In the genomic region with DNA sequence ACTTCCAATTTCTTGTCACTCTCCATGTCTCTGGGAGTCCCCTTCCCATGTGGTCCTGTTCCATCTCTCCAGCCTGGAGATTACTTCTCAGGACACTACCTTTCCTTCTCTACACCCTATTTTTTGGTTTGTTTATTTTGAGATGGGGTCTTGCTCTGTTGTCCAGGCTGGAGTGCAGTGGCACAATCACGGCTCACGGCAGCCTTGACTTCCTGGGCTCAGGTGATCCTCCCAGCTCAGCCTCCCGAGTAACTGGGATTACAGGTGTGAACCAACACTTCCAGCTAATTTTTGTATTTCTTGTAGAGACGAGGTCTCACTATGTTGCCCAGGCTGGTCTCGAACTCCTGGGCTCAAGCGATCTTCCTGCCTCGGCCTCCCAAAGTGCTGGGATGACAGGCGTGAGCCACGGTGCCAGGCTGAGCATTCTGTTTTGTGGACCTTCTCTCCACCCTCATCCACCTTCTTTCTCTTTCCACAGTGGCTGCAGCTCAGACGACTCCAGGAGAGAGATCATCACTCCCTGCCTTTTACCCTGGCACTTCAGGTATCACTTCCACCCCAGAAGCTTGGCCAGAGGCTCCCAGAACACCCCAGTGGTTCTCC, we compare ENCODE assay signal across 8 cellular contexts. TPM values are rescaled to one million over a fixed set of nuclear protein-coding genes. Genes with fewer than 3 reads are reported as not detected.
DNase-seq lines count a peak whose midpoint lies in the region; ATAC-seq, FAIRE-seq and TF ChIP-seq lines count a peak whose summit lies in the region.

No MANE protein-coding gene starts in this region.

- H2BK15ac ChIP-seq in mesendoderm (replicated peaks; ENCODE audit: low read depth) = no peak overlapping the region

- no peak for FAIRE-seq in GM12878 (lab: Jason Lieb, UNC)
- FAIRE-seq in pancreas (lab: Jason Lieb, UNC) = no peak

- CTCF ChIA-PET in HEK293 (lab: Yijun Ruan, JAX) = no interaction called here
- CTCF ChIA-PET in GM12878 (lab: Yijun Ruan, JAX) = interaction anchor here (3.1 kb wide), 1 partner anchor 27 kb away, joined by 13 read pairs; no protein-coding TSS in a partner anchor

- in situ Hi-C loops in GM12878 (cut with MboI) = loop anchor here (10.0 kb wide), 1 partner anchor 568 kb away; no protein-coding TSS in a partner anchor

- TF ChIP-seq RAD21 in GM12878 (IDR thresholded peaks at IDR 0.05; ENCODE audit: insufficient read depth, low read depth, low read length) = no peak

- H3K4me2 ChIP-seq in GM12878 (ENCODE audit: control insufficient read depth, insufficient read depth) = peak overlapping the region; percentile 98
- peak overlapping the region; percentile 78 for H3K4me2 ChIP-seq in mesendoderm (ENCODE audit: low read length)

- no peak overlapping the region for H3K4ac ChIP-seq in mesendoderm (ENCODE audit: low read depth, low read length)

- no peak for TF ChIP-seq EP300 in GM12878 (IDR thresholded peaks at IDR 0.05; ENCODE audit: borderline replicate concordance in 1 of 2, control insufficient read depth in 1 of 2, low read depth in 2 of 2, low read length in 2 of 2)

- no peak overlapping the region for H2AFZ ChIP-seq in GM12878 (ENCODE audit: control insufficient read depth, low read depth, low read length)

- H3K9ac ChIP-seq in GM12878 (ENCODE audit: control insufficient read depth, insufficient read depth, low read length) = peak overlapping the region; percentile 82
- H3K9ac ChIP-seq in mesendoderm (ENCODE audit: low read length) = peak overlapping the region; percentile 68

- no peaks in the 10 kb centered on the region for H4K20me1 ChIP-seq in GM12878 (ENCODE audit: control insufficient read depth, insufficient read depth)

- H3K79me2 ChIP-seq in GM12878 (ENCODE audit: control insufficient read depth, insufficient read depth, low read length) (peaks cover 28% of the 10 kb centered on the region), mesendoderm (ENCODE audit: control insufficient read depth, insufficient read depth, low read length) (peaks cover 2% of the 10 kb centered on the region)

- H3K27ac ChIP-seq in 22Rv1 (0 out of 2 replicates have a peak overlapping the region, but pooled peaks have one; percentile 20), HEK293 (ENCODE audit: extremely low read depth, low read depth, low read length) (peak overlapping the region; percentile 21; the same call in 1 of the 2 replicates), GM12878 (ENCODE audit: control insufficient read depth, insufficient read depth) (peak overlapping the region; percentile 96), mesendoderm (ENCODE audit: low read depth, low read length) (no peak overlapping the region), pancreas (peak overlapping the region in 2 of 4 donors; percentile 55 to 79)

- H3K18ac ChIP-seq in mesendoderm (ENCODE audit: low read length) = no peak overlapping the region

- BruUV-seq in GM12878 (replicated peaks; lab: Mats Ljungman, UMichigan) = no TSS peak

- WGBS in GM12878 (ENCODE audit: insufficient coverage, insufficient replicate concordance, low lambda C conversion rate, missing lambda C conversion rate) = 48% methylated on average over 10 of the region's 10 CpGs
- WGBS in mesendoderm (ENCODE audit: extremely low coverage, insufficient coverage, low lambda C conversion rate) = no CpG with 5 or more reads among the region's 10 CpGs
- WGBS in pancreas, 2 donors = 59 to 73% methylated on average over 10 of the region's 10 CpGs

- H2BK5ac ChIP-seq in mesendoderm (ENCODE audit: low read length) = no peak overlapping the region

- no peak overlapping the region for H4K5ac ChIP-seq in mesendoderm (ENCODE audit: low read length)

- intact Hi-C loops in GM12878 (cut with micrococcal nuclease; ENCODE audit: unreplicated experiment) (loop anchor here (5.0 kb wide), 1 partner anchor 191 kb away; no protein-coding TSS in a partner anchor), pancreas (cut with DNase I) (no loop called here)

- H4K8ac ChIP-seq in mesendoderm (ENCODE audit: low read depth, low read length) = no peak overlapping the region

- no peaks in the 10 kb centered on the region for H3K9me3 ChIP-seq in HEK293 (ENCODE audit: control insufficient read depth, insufficient read depth, low read depth, low read length)
- no peaks in the 10 kb centered on the region for H3K9me3 ChIP-seq in GM12878 (replicated peaks; ENCODE audit: control insufficient read depth, insufficient read depth, low read length)
- H3K9me3 ChIP-seq in pancreas = no peaks in the 10 kb centered on the region

- RAD21 ChIA-PET in GM12878 (lab: Charles Lee; ENCODE audit: unreplicated experiment) = interaction anchor here (0.9 to 4.9 kb wide), 3 partner anchors 21 to 191 kb away, joined by 4 to 37 read pairs (median 4); no protein-coding TSS in a partner anchor

- H3K36me3 ChIP-seq in HEK293 (ENCODE audit: control insufficient read depth in 2 of 2, insufficient read depth in 1 of 2, low read length in 2 of 2) (peaks cover 4 to 6% of the 10 kb centered on the region in 2 experiments), GM12878 (ENCODE audit: control insufficient read depth in 2 of 2, insufficient read depth in 2 of 2, low read length in 1 of 2) (no peaks in the 10 kb centered on the region), mesendoderm (ENCODE audit: control insufficient read depth, insufficient read depth, low read length) (no peaks in the 10 kb centered on the region), pancreas (no peaks in the 10 kb centered on the region)

- H3K56ac ChIP-seq in mesendoderm (ENCODE audit: low read length) = peak overlapping the region; percentile 89

- no peak overlapping the region for H2BK120ac ChIP-seq in mesendoderm (ENCODE audit: low read depth, low read length)

- no peak for TF ChIP-seq POLR2A in GM12878 (IDR thresholded peaks at IDR 0.05; ENCODE audit: low read depth, low read length)

- peaks cover 3% of the 10 kb centered on the region for H3K79me1 ChIP-seq in mesendoderm (ENCODE audit: low read length)

- H3K4me3 ChIP-seq in HEK293 (ENCODE audit: low read depth, low read length) (no peak overlapping the region), GM12878 (peak overlapping the region; percentile 96), mesendoderm (ENCODE audit: low read length) (no peak overlapping the region), pancreas (peak overlapping the region in 1 of 4 donors; percentile 31)

- DNase-seq in GM12878 (ENCODE audit: low read depth, low spot score) (no peak), mesendoderm (no peak), SK-N-DZ (ENCODE audit: low spot score) (no peak), pancreas (no peak), NCI-H187 treated with DMSO at 0.1 percent for 48 hours (lab: John Stamatoyannopoulos, UW) (no peak)
- DNase-seq in stimulated activated CD4-positive, alpha-beta T cell treated with anti-CD3 and anti-CD28 coated beads, Interleukin-4, amount 100 ng/mL, for 4 hours = no peak

- H3K27me3 ChIP-seq in GM12878 (replicated peaks in 1 of 2; ENCODE audit: control insufficient read depth in 2 of 2, insufficient read depth in 2 of 2, low read length in 1 of 2) = no peaks in the 10 kb centered on the region
- no peaks in the 10 kb centered on the region for H3K27me3 ChIP-seq in mesendoderm (ENCODE audit: insufficient read depth, low read length, poor library complexity)
- H3K27me3 ChIP-seq in pancreas = no peaks in the 10 kb centered on the region

- peak overlapping the region; percentile 58 for H2AK5ac ChIP-seq in mesendoderm (ENCODE audit: low read length)

- H3K4me1 ChIP-seq in HEK293 (ENCODE audit: control insufficient read depth, insufficient read depth, low read length) (peaks cover 14% of the 10 kb centered on the region), GM12878 (ENCODE audit: control insufficient read depth, insufficient read depth, low read length) (peaks cover 34% of the 10 kb centered on the region), mesendoderm (ENCODE audit: control insufficient read depth, low read depth, low read length) (peaks cover 9% of the 10 kb centered on the region), pancreas (peaks cover 0 to 6% (median 0%) of the 10 kb centered on the region in 3 donors)

- no peak for ATAC-seq in GM12878
- no peak for ATAC-seq in pancreas

- SMC1A ChIA-PET in GM12878 (lab: Charles Lee; ENCODE audit: uncharacterized antibody, unreplicated experiment) = interaction anchor here (0.7 to 2.2 kb wide), 6 partner anchors 9 to 201 kb away, joined by 3 to 8 read pairs (median 4); no protein-coding TSS in a partner anchor

- TF ChIP-seq CTCF in 22Rv1 (IDR thresholded peaks at IDR 0.05) (no peak), HEK293 (tag by site-specific recombination; IDR thresholded peaks at IDR 0.05) (no peak), GM12878 (IDR thresholded peaks at IDR 0.05 in 2 of 3, conservative IDR thresholded peaks at IDR 0.05 in 1 of 3; ENCODE audit: control insufficient read depth in 2 of 3, extremely low read depth in 1 of 3, insufficient read depth in 1 of 3, low read depth in 3 of 3, low read length in 3 of 3) (no peak), pancreas (IDR thresholded peaks at IDR 0.05) (no peak)

- POLR2A ChIA-PET in HEK293 (lab: Yijun Ruan, JAX) = interaction anchor here (0.8 kb wide), 1 partner anchor 155 kb away, joined by 3 read pairs; the partner anchor contains the start of gene LIN37
- POLR2A ChIA-PET in GM12878 (lab: Charles Lee) = interaction anchor here (0.5 to 2.4 kb wide), 7 partner anchors 10 to 208 kb away, joined by 3 to 22 read pairs (median 4); partner anchors contain the start of gene LIN37

- H3K23ac ChIP-seq in mesendoderm (ENCODE audit: low read length) = no peak overlapping the region

RNA-seq across cellular contexts. Expression of gene HCST, which starts 0.6 kb away (rescaled TPM):
- 2.4 and 3.4 TPM in 2 replicates for total RNA-seq in GM12878 (2013; cell fraction: nucleolus; rRNA removed)
- total RNA-seq in GM12878 (2014; rRNA removed) (27.3 and 33.3 TPM in 2 replicates), GM12878 (2014; rRNA removed; fragmentation: Illumina TruSeq; extraction: Trizol) (25.5 and 26.1 TPM in 2 replicates), GM12878 (2021) (28.6 and 30.7 TPM in 2 replicates), pancreas (1 to 10 TPM in 4 of 6 donors, under 1 TPM in 2; 0.46 to 7.4 (median 1.7) TPM)
- polyA plus RNA-seq in GM12878 (2011; ENCODE audit: low read depth) = 203 TPM
- polyA plus RNA-seq in GM12878 (2011; rRNA removed) (9.8 and 13.3 TPM in 2 replicates), GM12878 (2014; fragmentation: Illumina TruSeq; extraction: Trizol) (3.0 and 7.5 TPM in 2 replicates), GM12878 (2014; fragmentation: Nextera tagmentation; extraction: Ambion mirVana) (10 to 100 TPM; 34.0 to 40.4 TPM), GM12878 (2014; rRNA removed) (79.6 and 82.0 TPM in 2 replicates), GM12878 (2016; fragmentation: Nextera tagmentation; extraction: Ambion mirVana) (10 to 100 TPM; 41.9 to 48.2 TPM), pancreas (10 to 100 TPM in 1 of 2 donors, 1 to 10 TPM in 1; 2.3 to 10.2 TPM)
- polyA plus RNA-seq in GM12878 (2011; cell fraction: cytosol; rRNA removed) = 33.0 and 45.1 TPM in 2 replicates
- 9.7 and 15.3 TPM in 2 replicates for polyA plus RNA-seq in GM12878 (2011; cell fraction: nucleus; rRNA removed)
- polyA plus RNA-seq in GM12878 (2012) = 51.7 and 80.9 TPM in 2 replicates
- 23.0 and 67.9 TPM in 2 replicates for polyA minus RNA-seq in GM12878 (2011; rRNA and poly(A)+ RNA removed)
- polyA minus RNA-seq in GM12878 (2011; cell fraction: cytosol; rRNA and poly(A)+ RNA removed) = 10.2 and 17.3 TPM in 2 replicates
- 3.0 and 7.3 TPM in 2 replicates for polyA minus RNA-seq in GM12878 (2011; cell fraction: nucleus; rRNA and poly(A)+ RNA removed)
- 3.3 TPM for polyA plus RNA-seq in mesendoderm (2013, experiment 1 of 2)
- polyA plus RNA-seq in mesendoderm (2013, experiment 2 of 2) = 3.4 TPM
- not detected in 2 replicates for polyA plus RNA-seq in SK-N-DZ (2014; cell fraction: cytosol; rRNA removed)
- polyA plus RNA-seq in SK-N-DZ (2014; cell fraction: nucleus; rRNA removed) = not detected in 2 replicates

RNA-seq across cellular contexts. Expression of gene NFKBID, which starts 2.6 kb away (rescaled TPM):
- 84.8 and 94.2 TPM in 2 replicates for total RNA-seq in GM12878 (2013; cell fraction: nucleolus; rRNA removed)
- total RNA-seq in GM12878 (2014; rRNA removed) (32.0 and 36.3 TPM in 2 replicates), GM12878 (2014; rRNA removed; fragmentation: Illumina TruSeq; extraction: Trizol) (13.4 and 13.8 TPM in 2 replicates), GM12878 (2021) (30.3 and 36.9 TPM in 2 replicates), pancreas (10 to 100 TPM in 1 of 6 donors, 1 to 10 TPM in 5; 3.1 to 10.4 (median 4.2) TPM)
- 30.6 TPM for polyA plus RNA-seq in GM12878 (2011; ENCODE audit: low read depth)
- polyA plus RNA-seq in GM12878 (2011; rRNA removed) (5.9 and 12.3 TPM in 2 replicates), GM12878 (2014; fragmentation: Illumina TruSeq; extraction: Trizol) (18.0 and 25.1 TPM in 2 replicates), GM12878 (2014; fragmentation: Nextera tagmentation; extraction: Ambion mirVana) (1 to 10 TPM; 3.0 to 3.8 TPM), GM12878 (2014; rRNA removed) (46.7 and 53.3 TPM in 2 replicates), GM12878 (2016; fragmentation: Nextera tagmentation; extraction: Ambion mirVana) (10 to 100 TPM; 16.6 to 19.5 TPM), pancreas (10 to 100 TPM; 15.7 to 16.7 TPM)
- polyA plus RNA-seq in GM12878 (2011; cell fraction: cytosol; rRNA removed) = 19.8 and 22.3 TPM in 2 replicates
- 130 and 132 TPM in 2 replicates for polyA plus RNA-seq in GM12878 (2011; cell fraction: nucleus; rRNA removed)
- polyA plus RNA-seq in GM12878 (2012) = 28.7 and 39.4 TPM in 2 replicates
- 15.9 and 34.7 TPM in 2 replicates for polyA minus RNA-seq in GM12878 (2011; rRNA and poly(A)+ RNA removed)
- 9.9 and 10.3 TPM in 2 replicates for polyA minus RNA-seq in GM12878 (2011; cell fraction: cytosol; rRNA and poly(A)+ RNA removed)
- 56.5 and 78.1 TPM in 2 replicates for polyA minus RNA-seq in GM12878 (2011; cell fraction: nucleus; rRNA and poly(A)+ RNA removed)
- polyA plus RNA-seq in mesendoderm (2013, experiment 1 of 2) = 5.1 TPM
- 5.1 TPM for polyA plus RNA-seq in mesendoderm (2013, experiment 2 of 2)
- polyA plus RNA-seq in SK-N-DZ (2014; cell fraction: cytosol; rRNA removed) = 1.8 and 2.4 TPM in 2 replicates
- 13.3 and 33.4 TPM in 2 replicates for polyA plus RNA-seq in SK-N-DZ (2014; cell fraction: nucleus; rRNA removed)

RNA-seq across cellular contexts. Expression of gene TYROBP, which starts 5.1 kb away (rescaled TPM):
- not detected in 2 replicates for total RNA-seq in GM12878 (2013; cell fraction: nucleolus; rRNA removed)
- 0.44 and 0.62 TPM in 2 replicates for total RNA-seq in GM12878 (2014; rRNA removed)
- 0.36 and 0.41 TPM in 2 replicates for total RNA-seq in GM12878 (2014; rRNA removed; fragmentation: Illumina TruSeq; extraction: Trizol)
- total RNA-seq in GM12878 (2021) = 0.40 and 0.54 TPM in 2 replicates
- not detected for polyA plus RNA-seq in GM12878 (2011; ENCODE audit: low read depth)
- not detected in 2 replicates for polyA plus RNA-seq in GM12878 (2011; rRNA removed)
- 0.27 TPM in 1 of 2 replicates, not detected in the other for polyA plus RNA-seq in GM12878 (2011; cell fraction: cytosol; rRNA removed)
- polyA plus RNA-seq in GM12878 (2011; cell fraction: nucleus; rRNA removed) = not detected in 2 replicates
- not detected in 2 replicates for polyA plus RNA-seq in GM12878 (2012)
- polyA plus RNA-seq in GM12878 (2014; fragmentation: Illumina TruSeq; extraction: Trizol) = 0.78 TPM in 1 of 2 replicates, not detected in the other
- under 1 TPM in 1 of 2 experiments, not detected in 1; 0.33 TPM for polyA plus RNA-seq in GM12878 (2014; fragmentation: Nextera tagmentation; extraction: Ambion mirVana)
- polyA plus RNA-seq in GM12878 (2014; rRNA removed) = 1.4 and 2.4 TPM in 2 replicates
- polyA plus RNA-seq in GM12878 (2016; fragmentation: Nextera tagmentation; extraction: Ambion mirVana) = under 1 TPM; 0.54 to 0.62 TPM
- not detected in 2 replicates for polyA minus RNA-seq in GM12878 (2011; rRNA and poly(A)+ RNA removed)
- polyA minus RNA-seq in GM12878 (2011; cell fraction: cytosol; rRNA and poly(A)+ RNA removed) = not detected in 2 replicates
- not detected in 2 replicates for polyA minus RNA-seq in GM12878 (2011; cell fraction: nucleus; rRNA and poly(A)+ RNA removed)
- 0.34 TPM for polyA plus RNA-seq in mesendoderm (2013, experiment 1 of 2)
- polyA plus RNA-seq in mesendoderm (2013, experiment 2 of 2) = 0.29 TPM
- 0.57 TPM in 1 of 2 replicates, not detected in the other for polyA plus RNA-seq in SK-N-DZ (2014; cell fraction: cytosol; rRNA removed)
- polyA plus RNA-seq in SK-N-DZ (2014; cell fraction: nucleus; rRNA removed) = 1.5 TPM in 1 of 2 replicates, not detected in the other
- 10 to 100 TPM in 3 of 6 donors, 1 to 10 TPM in 3; 2.5 to 73.8 (median 11.0) TPM for total RNA-seq in pancreas
- polyA plus RNA-seq in pancreas = 10 to 100 TPM; 17.4 to 22.8 TPM

RNA-seq across cellular contexts. Expression of gene LRFN3, which starts 33.2 kb away (rescaled TPM):
- total RNA-seq in GM12878 (2013; cell fraction: nucleolus; rRNA removed) = 1.0 TPM in 2 replicates
- total RNA-seq in GM12878 (2014; rRNA removed) (0.76 and 2.0 TPM in 2 replicates), GM12878 (2014; rRNA removed; fragmentation: Illumina TruSeq; extraction: Trizol) (0.28 and 0.54 TPM in 2 replicates), GM12878 (2021) (5.8 and 7.3 TPM in 2 replicates), pancreas (1 to 10 TPM; 4.9 to 9.8 (median 6.2) TPM)
- 1.4 TPM for polyA plus RNA-seq in GM12878 (2011; ENCODE audit: low read depth)
- polyA plus RNA-seq in GM12878 (2011; rRNA removed) (0.05 TPM in 1 of 2 replicates, not detected in the other), GM12878 (2014; fragmentation: Illumina TruSeq; extraction: Trizol) (2.1 and 3.2 TPM in 2 replicates), GM12878 (2014; fragmentation: Nextera tagmentation; extraction: Ambion mirVana) (under 1 TPM in 1 of 2 experiments, not detected in 1; 0.02 TPM), GM12878 (2014; rRNA removed) (2.6 and 6.6 TPM in 2 replicates), GM12878 (2016; fragmentation: Nextera tagmentation; extraction: Ambion mirVana) (1 to 10 TPM; 1.6 to 2.6 TPM), pancreas (1 to 10 TPM; 6.7 to 7.6 TPM)
- 0.06 and 0.12 TPM in 2 replicates for polyA plus RNA-seq in GM12878 (2011; cell fraction: cytosol; rRNA removed)
- polyA plus RNA-seq in GM12878 (2011; cell fraction: nucleus; rRNA removed) = 0.21 and 0.53 TPM in 2 replicates
- 3.6 and 3.9 TPM in 2 replicates for polyA plus RNA-seq in GM12878 (2012)
- polyA minus RNA-seq in GM12878 (2011; rRNA and poly(A)+ RNA removed) = 0.31 TPM in 1 of 2 replicates, not detected in the other
- polyA minus RNA-seq in GM12878 (2011; cell fraction: cytosol; rRNA and poly(A)+ RNA removed) = not detected in 2 replicates
- polyA minus RNA-seq in GM12878 (2011; cell fraction: nucleus; rRNA and poly(A)+ RNA removed) = 0.38 and 0.73 TPM in 2 replicates
- polyA plus RNA-seq in mesendoderm (2013, experiment 1 of 2) = 7.6 TPM
- polyA plus RNA-seq in mesendoderm (2013, experiment 2 of 2) = 8.2 TPM
- 3.2 and 3.9 TPM in 2 replicates for polyA plus RNA-seq in SK-N-DZ (2014; cell fraction: cytosol; rRNA removed)
- polyA plus RNA-seq in SK-N-DZ (2014; cell fraction: nucleus; rRNA removed) = 2.3 and 3.3 TPM in 2 replicates

RNA-seq across cellular contexts. Expression of gene APLP1, which starts 34.6 kb away (rescaled TPM):
- 0.23 and 0.47 TPM in 2 replicates for total RNA-seq in GM12878 (2013; cell fraction: nucleolus; rRNA removed)
- total RNA-seq in GM12878 (2014; rRNA removed) (1.0 and 1.9 TPM in 2 replicates), GM12878 (2014; rRNA removed; fragmentation: Illumina TruSeq; extraction: Trizol) (0.45 TPM in 1 of 2 replicates, not detected in the other), GM12878 (2021) (0.51 and 1.5 TPM in 2 replicates), pancreas (10 to 100 TPM; 39.2 to 71.8 (median 47.1) TPM)
- polyA plus RNA-seq in GM12878 (2011; ENCODE audit: low read depth) = 1.2 TPM
- polyA plus RNA-seq in GM12878 (2011; rRNA removed) (1.3 and 2.2 TPM in 2 replicates), GM12878 (2014; fragmentation: Illumina TruSeq; extraction: Trizol) (0.91 TPM in 1 of 2 replicates, not detected in the other), GM12878 (2014; fragmentation: Nextera tagmentation; extraction: Ambion mirVana) (under 1 TPM in 1 of 2 experiments, not detected in 1; 0.07 TPM), GM12878 (2014; rRNA removed) (0.62 and 0.83 TPM in 2 replicates), GM12878 (2016; fragmentation: Nextera tagmentation; extraction: Ambion mirVana) (1 to 10 TPM; 1.2 to 1.8 TPM), pancreas (100 to 1,000 TPM; 100 to 154 TPM)
- 1.5 and 1.8 TPM in 2 replicates for polyA plus RNA-seq in GM12878 (2011; cell fraction: cytosol; rRNA removed)
- polyA plus RNA-seq in GM12878 (2011; cell fraction: nucleus; rRNA removed) = 5.1 and 5.7 TPM in 2 replicates
- polyA plus RNA-seq in GM12878 (2012) = 1.5 and 1.7 TPM in 2 replicates
- polyA minus RNA-seq in GM12878 (2011; rRNA and poly(A)+ RNA removed) = 1.3 and 6.9 TPM in 2 replicates
- 1.3 and 1.5 TPM in 2 replicates for polyA minus RNA-seq in GM12878 (2011; cell fraction: cytosol; rRNA and poly(A)+ RNA removed)
- polyA minus RNA-seq in GM12878 (2011; cell fraction: nucleus; rRNA and poly(A)+ RNA removed) = 1.7 and 1.9 TPM in 2 replicates
- 8.0 TPM for polyA plus RNA-seq in mesendoderm (2013, experiment 1 of 2)
- polyA plus RNA-seq in mesendoderm (2013, experiment 2 of 2) = 7.9 TPM
- 69.6 and 77.4 TPM in 2 replicates for polyA plus RNA-seq in SK-N-DZ (2014; cell fraction: cytosol; rRNA removed)
- polyA plus RNA-seq in SK-N-DZ (2014; cell fraction: nucleus; rRNA removed) = 66.8 and 94.7 TPM in 2 replicates
